In the genomic region with DNA sequence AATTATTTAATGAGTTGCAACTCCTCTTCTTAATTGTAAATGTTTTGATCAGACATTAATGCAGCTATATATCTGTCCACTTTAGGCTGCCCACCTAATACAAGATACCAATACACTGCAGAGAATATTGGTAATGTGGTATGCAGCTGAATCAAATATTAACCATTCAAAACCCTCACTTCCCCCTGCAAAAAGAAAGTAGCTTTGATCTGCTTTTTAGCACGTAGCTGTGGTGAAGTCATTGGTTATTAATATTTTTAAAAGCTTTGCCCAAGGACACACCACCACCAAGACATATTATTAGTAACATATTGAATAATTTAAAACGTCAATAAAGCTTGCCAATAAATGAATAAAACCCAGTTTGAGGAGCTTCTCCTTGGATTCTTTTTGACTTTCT, we compare ENCODE assay signal across 15 cellular contexts. TPM values are rescaled to one million over a fixed set of nuclear protein-coding genes. Genes with fewer than 3 reads are reported as not detected.
DNase-seq lines count a peak whose midpoint lies in the region; ATAC-seq and TF ChIP-seq lines count a peak whose summit lies in the region.
"Had no signal": no experiment of that assay in that cellular context is flagged by ENCODE, and none has a peak within 500 bp of the region (broad histone marks: within the 10 kb centered on the region; RNA-seq: fewer than 3 reads in every experiment).

No MANE protein-coding gene starts in this region.

- peaks cover 2 to 9% (median 5%) of the 10 kb centered on the region in 7 donors for H3K9me3 Mint-ChIP-seq in CD14-positive monocyte

- peaks cover 2% of the 10 kb centered on the region for H3K4me1 Mint-ChIP-seq in CD14-positive monocyte

- H3K36me3 Mint-ChIP-seq in CD14-positive monocyte: peaks cover 67 to 84% of the 10 kb centered on the region in 2 donors

- TF ChIP-seq CTCF in CD14-positive monocyte (IDR thresholded peaks at IDR 0.05): no peak

- H3K27me3 Mint-ChIP-seq in CD14-positive monocyte (ENCODE audit: low read depth in 3 of 3): no peaks in the 10 kb centered on the region

- peak; percentile 56 for ATAC-seq in GM18499 (IDR thresholded peaks at IDR 0.05; ENCODE audit: insufficient read depth, unreplicated experiment)
- ATAC-seq in GM19395 (IDR thresholded peaks at IDR 0.05; ENCODE audit: unreplicated experiment): peak; percentile 83
- peak; percentile 77 for ATAC-seq in HG02642 (IDR thresholded peaks at IDR 0.05; ENCODE audit: poor library complexity, unreplicated experiment)
- peak; percentile 97 for ATAC-seq in HG03378 (IDR thresholded peaks at IDR 0.05; ENCODE audit: unreplicated experiment)
- ATAC-seq: esophagus mucosa, SK-N-SH treated with all-trans-retinoic acid at 6 μM for 48 hours had no signal

- intact Hi-C loops in CD14-positive monocyte (cut with micrococcal nuclease): no loop called here

- H3K4me3 Mint-ChIP-seq in CD14-positive monocyte: no peak overlapping the region

- H3K27ac Mint-ChIP-seq in CD14-positive monocyte: no peak overlapping the region

- DNase-seq in CD14-positive monocyte (ENCODE audit: low spot score): no peak
- no peak for DNase-seq in KG1 (lab: John Stamatoyannopoulos, UW)
- DNase-seq in stimulated activated CD4-positive, alpha-beta T cell treated with anti-CD3 and anti-CD28 coated beads, Interleukin-4, amount 100 ng/mL, for 1 hour: no peak
- no peak for DNase-seq in SHP77 (lab: John Stamatoyannopoulos, UW)
- DNase-seq: activated gamma-delta T cell treated with Interleukin-2 at 50 U/mL for 16 hours, cortex of kidney, heart right ventricle, IMR-90, ovary had no signal

RNA-seq across cellular contexts. Expression of gene CYP2U1, which starts 28.6 kb away (rescaled TPM):
- 1 to 10 TPM; 1.5 to 1.7 TPM for polyA plus RNA-seq in CD14-positive monocyte
